2 cellular contexts compared by ENCODE assay signal in genomic region chr7:158385496-158386354, GRCh38.
TF ChIP-seq lines count a peak whose summit lies in the region.

No MANE protein-coding gene starts in this region.

TF ChIP-seq in K562, 482 proteins besides CTCF, POLR2A, EP300 and RAD21:
- TF ChIP-seq ZNF263 (CRISPR knock-in tag; IDR thresholded peaks at IDR 0.05; ENCODE audit: borderline replicate concordance), result peak; percentile 96

TF ChIP-seq in HepG2, 621 proteins besides CTCF, POLR2A, EP300 and RAD21:
- TF ChIP-seq PCBP1 (IDR thresholded peaks at IDR 0.05; ENCODE audit: borderline replicate concordance, low read depth, low read length), result 0 out of 2 replicates have a peak, but pooled peaks have one; percentile 69
- peak; percentile 78 for TF ChIP-seq ZNF263 (CRISPR knock-in tag; IDR thresholded peaks at IDR 0.05)
